In genomic region chr3:10945683-10946287, GRCh38 we compare ENCODE assay signal across 9 cellular contexts. TPM values are rescaled to one million over a fixed set of nuclear protein-coding genes. Genes with fewer than 3 reads are reported as not detected.
DNase-seq lines count a peak whose midpoint lies in the region; ATAC-seq and TF ChIP-seq lines count a peak whose summit lies in the region.
"Had no signal": no experiment of that assay in that cellular context is flagged by ENCODE, and none has a peak within 500 bp of the region (broad histone marks: within the 10 kb centered on the region; RNA-seq: fewer than 3 reads in every experiment).

No MANE protein-coding gene starts in this region.

- no TSS peak for BruUV-seq in Panc1 (replicated peaks; lab: Mats Ljungman, UMichigan)

- in situ Hi-C loops in GM23248 (cut with MboI), result loop anchor here (10.0 kb wide), 1 partner anchor 389 kb away; no protein-coding TSS in a partner anchor
- in situ Hi-C loops in Panc1 (cut with HindIII; ENCODE audit: low pct_unique_long_range_greater_than_20kb, low sequenced_read_pairs), result no loop called here

- H2AFZ ChIP-seq in GM23248, result no peak overlapping the region

- H3F3A ChIP-seq in GM23248 (ENCODE audit: insufficient read depth), result no peaks in the 10 kb centered on the region

- no peak overlapping the region for H3K9ac ChIP-seq in GM23248

- H3K4me2 ChIP-seq in GM23248 (ENCODE audit: unreplicated experiment), result no peak overlapping the region

- H3K79me2 ChIP-seq in GM23248 (ENCODE audit: insufficient read depth), result no peaks in the 10 kb centered on the region

- DNase-seq in COLO668 (lab: John Stamatoyannopoulos, UW; ENCODE audit: unreplicated experiment) (peak; percentile 29), GM23248 (peak; percentile 59), Panc1 (ENCODE audit: low read depth, low spot score) (no peak), Right ventricle myocardium inferior (ENCODE audit: missing footprints) (peak; percentile 85), progenitor cell of endocrine pancreas (ENCODE audit: low spot score, unreplicated experiment) (peak; percentile 77), SKM-1 (lab: John Stamatoyannopoulos, UW; ENCODE audit: unreplicated experiment) (no peak)
- peak; percentile 39 for DNase-seq in activated naive CD4-positive, alpha-beta T cell treated with anti-CD3 and anti-CD28 coated beads, Interleukin-2, amount 50 U/mL, for 16 hours

- CTCF ChIA-PET in Panc1 (lab: Charles Lee), result interaction anchor here (0.6 to 1.6 kb wide), 3 partner anchors 16 to 114 kb away, joined by 3 read pairs; no protein-coding TSS in a partner anchor

- TF ChIP-seq CTCF in Panc1 (IDR thresholded peaks at IDR 0.05) (peak; percentile 87), progenitor cell of endocrine pancreas (IDR thresholded peaks at IDR 0.05; ENCODE audit: unreplicated experiment) (peak; percentile 91)

- no peak overlapping the region for H3K4me3 Mint-ChIP-seq in progenitor cell of endocrine pancreas (ENCODE audit: low read depth)
- H3K4me3 Mint-ChIP-seq: T-helper 1 cell treated with Interleukin-12 subunit alpha and Interleukin-12 subunit beta and Interleukin-4 antibody, amounts not matched to agents 30 μg/mL and 1 μg/mL, for 36 hours had no signal

- H3K4me1 ChIP-seq in GM23248 (ENCODE audit: insufficient read depth) (no peaks in the 10 kb centered on the region), Panc1 (ENCODE audit: control insufficient read depth, insufficient read depth, low read length) (no peaks in the 10 kb centered on the region)

- H3K36me3 ChIP-seq in GM23248 (ENCODE audit: low read depth) (no peaks in the 10 kb centered on the region), Panc1 (ENCODE audit: control insufficient read depth, insufficient read depth, low read length) (no peaks in the 10 kb centered on the region)

- H3K4me3 ChIP-seq in GM23248 (no peak overlapping the region), Panc1 (ENCODE audit: low read depth in 2 of 2, low read length in 2 of 2) (no peak overlapping the region)

- no peak overlapping the region for H3K27ac Mint-ChIP-seq in progenitor cell of endocrine pancreas
- H3K27ac Mint-ChIP-seq: T-helper 1 cell treated with Interleukin-12 subunit alpha and Interleukin-12 subunit beta and Interleukin-4 antibody, amounts not matched to agents 30 μg/mL and 1 μg/mL, for 36 hours had no signal

- H3K27me3 ChIP-seq in GM23248 (replicated peaks; ENCODE audit: insufficient read depth) (no peaks in the 10 kb centered on the region; the same call in 1 of the 2 replicates), Panc1 (ENCODE audit: control insufficient read depth, insufficient read depth, low read length) (no peaks in the 10 kb centered on the region)

- H3K9me2 ChIP-seq in GM23248 (ENCODE audit: insufficient read depth), result no peaks in the 10 kb centered on the region

- no peaks in the 10 kb centered on the region for H3K4me1 Mint-ChIP-seq in progenitor cell of endocrine pancreas (ENCODE audit: low read depth)

- H3K27me3 Mint-ChIP-seq in progenitor cell of endocrine pancreas, result peaks cover 23% of the 10 kb centered on the region

- POLR2A ChIA-PET in Panc1 (lab: Charles Lee), result interaction anchor here (0.6 kb wide), 1 partner anchor 275 kb away, joined by 3 read pairs; no protein-coding TSS in a partner anchor

- no peaks in the 10 kb centered on the region for H4K20me1 ChIP-seq in GM23248 (ENCODE audit: insufficient read depth)

- H3K27ac ChIP-seq in GM23248, result no peak overlapping the region
- H3K27ac ChIP-seq in Panc1 (ENCODE audit: low read length), result no peak overlapping the region

- WGBS in GM23248 (ENCODE audit: low coverage in 1 of 2, low lambda C conversion rate in 2 of 2, missing lambda C conversion rate in 2 of 2), 2 experiments, result 56% methylated on average over 8 of the region's 8 CpGs

- intact Hi-C loops in Panc1 (cut with micrococcal nuclease; ENCODE audit: unreplicated experiment), result loop anchor here (5.0 kb wide), 1 partner anchor 112 kb away; no protein-coding TSS in a partner anchor
- intact Hi-C loops in Right ventricle myocardium inferior (cut with DNase I), result loop anchor here (1.0 to 10.0 kb wide), 3 partner anchors 37 to 191 kb away; no protein-coding TSS in a partner anchor

- H3K9me3 Mint-ChIP-seq in progenitor cell of endocrine pancreas (ENCODE audit: low read depth), result no peaks in the 10 kb centered on the region

- peak; percentile 91 for ATAC-seq in Panc1
- ATAC-seq in Right ventricle myocardium inferior, result peak; percentile 71
- no peak for ATAC-seq in HG02938 (IDR thresholded peaks at IDR 0.05; ENCODE audit: unreplicated experiment)

- no peaks in the 10 kb centered on the region for H3K9me3 ChIP-seq in GM23248 (ENCODE audit: low read depth)
- no peaks in the 10 kb centered on the region for H3K9me3 ChIP-seq in Panc1 (ENCODE audit: control insufficient read depth, insufficient read depth, low read depth, low read length)

- no peaks in the 10 kb centered on the region for H3K36me3 Mint-ChIP-seq in progenitor cell of endocrine pancreas (ENCODE audit: insufficient read depth)

RNA-seq across cellular contexts. Expression of gene SLC6A1, which starts 46.8 kb away (rescaled TPM):
- total RNA-seq in GM23248 (2014; rRNA removed; shearing (Covaris generic)), result not detected in 2 replicates
- not detected in 2 replicates for polyA plus RNA-seq in GM23248 (2016; fragmentation: Nextera tagmentation; extraction: Ambion mirVana)
- not detected for total RNA-seq in Panc1 (2021; ENCODE audit: unreplicated experiment)
- not detected for polyA plus RNA-seq in Panc1 (2012; ENCODE audit: insufficient read length)
- total RNA-seq in Right ventricle myocardium inferior, result 0.57 TPM
- not detected in 2 replicates for total RNA-seq in progenitor cell of endocrine pancreas

Comparison
In these comparisons a context has a peak if more than half of its experiments do, and no peak if none do; other contexts are left out.
1. DNase-seq: peak in COLO668 (single experiment), GM23248 (single experiment), activated naive CD4-positive, alpha-beta T cell treated with anti-CD3 and anti-CD28 coated beads, Interleukin-2, amount 50 U/mL, for 16 hours (single experiment), Right ventricle myocardium inferior (single experiment) and progenitor cell of endocrine pancreas (single experiment); none in Panc1 (single experiment) and SKM-1 (single experiment).